8 cellular contexts compared by ENCODE assay signal in genomic region chr9:126690431-126691051, GRCh38.
DNase-seq lines count a peak whose midpoint lies in the region; ATAC-seq lines count a peak whose summit lies in the region.

No MANE protein-coding gene starts in this region.

- H3K4me1 ChIP-seq in SJCRH30 = no peaks in the 10 kb centered on the region

- peak; percentile 17 for DNase-seq in NCI-H2171 treated with DMSO at 0.1 percent for 48 hours (lab: John Stamatoyannopoulos, UW)
- no peak for DNase-seq in NCI-H2171 (lab: John Stamatoyannopoulos, UW)
- peak; percentile 80 to 88 for DNase-seq in SJCRH30
- peak; percentile 59 for DNase-seq in activated naive CD4-positive, alpha-beta T cell treated with anti-CD3 and anti-CD28 coated beads, Interleukin-2, amount 50 U/mL, for 16 hours
- DNase-seq in iPS-NIHi11 (ENCODE audit: low spot score) = peak; percentile 89
- DNase-seq in stimulated activated CD4-positive, alpha-beta T cell treated with anti-CD3 and anti-CD28 coated beads, Interleukin-4, amount 100 ng/mL, for 24 hours = peak; percentile 67

- H3K9me3 ChIP-seq in SJCRH30 (replicated peaks) = no peaks in the 10 kb centered on the region

- H3K4me3 ChIP-seq in SJCRH30 = no peak overlapping the region

- no peak overlapping the region for H3K27ac ChIP-seq in SJCRH30

- no peak for ATAC-seq in HG03457 (IDR thresholded peaks at IDR 0.05; ENCODE audit: unreplicated experiment)
- no peak for ATAC-seq in HG03280 (IDR thresholded peaks at IDR 0.05; ENCODE audit: unreplicated experiment)

- H3K36me3 ChIP-seq in SJCRH30 = 0 out of 2 replicates have a peak, but pooled peaks cover 3% of the 10 kb centered on the region

- H3K27me3 ChIP-seq in SJCRH30 = no peaks in the 10 kb centered on the region
